In the genomic region with DNA sequence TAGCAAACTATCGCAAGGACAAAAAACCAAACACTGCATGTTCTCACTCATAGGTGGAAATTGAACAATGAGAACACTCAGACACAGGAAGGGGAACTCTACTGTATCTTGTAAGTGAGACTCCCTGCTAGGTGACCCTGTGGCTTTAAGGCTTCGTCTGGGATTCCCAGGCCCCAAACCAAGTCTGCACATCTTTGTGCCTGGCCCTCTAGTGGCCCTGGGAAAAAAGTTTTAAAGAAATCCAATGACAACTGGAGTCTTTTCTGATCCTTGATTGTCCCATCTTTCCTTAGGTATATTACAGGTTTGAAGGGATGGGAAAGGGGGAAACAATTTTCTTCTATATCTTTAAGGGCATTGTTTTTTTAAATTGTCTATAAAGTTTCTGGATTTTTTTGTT, we compare ENCODE assay signal across 8 cellular contexts.
DNase-seq lines count a peak whose midpoint lies in the region; ATAC-seq and TF ChIP-seq lines count a peak whose summit lies in the region.

No MANE protein-coding gene starts in this region.

- H3K4me1 Mint-ChIP-seq in stimulated activated effector memory CD8-positive, alpha-beta T cell treated with anti-CD3 and anti-CD28 coated beads, Interleukin-12 subunit alpha, Interleukin-12 subunit beta, amount 100 ng/mL, for 72 hours: peaks cover 23% of the 10 kb centered on the region

- H3K9me3 Mint-ChIP-seq in stimulated activated effector memory CD8-positive, alpha-beta T cell treated with anti-CD3 and anti-CD28 coated beads, Interleukin-12 subunit alpha, Interleukin-12 subunit beta, amount 100 ng/mL, for 72 hours: no peaks in the 10 kb centered on the region

- peaks cover 5% of the 10 kb centered on the region for H3K36me3 Mint-ChIP-seq in stimulated activated effector memory CD8-positive, alpha-beta T cell treated with anti-CD3 and anti-CD28 coated beads, Interleukin-12 subunit alpha, Interleukin-12 subunit beta, amount 100 ng/mL, for 72 hours

- ATAC-seq in GM18907 (IDR thresholded peaks at IDR 0.05; ENCODE audit: unreplicated experiment) (peak; percentile 63), SK-N-SH treated with all-trans-retinoic acid at 6 μM for 48 hours (peak; percentile 81), HG03460 (IDR thresholded peaks at IDR 0.05; ENCODE audit: unreplicated experiment) (no peak)
- no peak for ATAC-seq in stimulated activated effector memory CD8-positive, alpha-beta T cell treated with anti-CD3 and anti-CD28 coated beads, Interleukin-12 subunit alpha, Interleukin-12 subunit beta, amount 100 ng/mL, for 72 hours

- H3K4me3 Mint-ChIP-seq in stimulated activated effector memory CD8-positive, alpha-beta T cell treated with anti-CD3 and anti-CD28 coated beads, Interleukin-12 subunit alpha, Interleukin-12 subunit beta, amount 100 ng/mL, for 72 hours: no peak overlapping the region

- DNase-seq in AG08396 (ENCODE audit: low spot score) (peak; percentile 23), iPS-NIHi7 (ENCODE audit: extremely low spot score) (peak; percentile 68), activated gamma-delta T cell treated with Interleukin-2 at 50 U/mL for 16 hours (no peak), NOMO-1 treated with dmso at 0.1 percent for 144 hours (lab: John Stamatoyannopoulos, UW; ENCODE audit: unreplicated experiment) (no peak)
- DNase-seq in stimulated activated effector memory CD8-positive, alpha-beta T cell treated with anti-CD3 and anti-CD28 coated beads, Interleukin-12 subunit alpha, Interleukin-12 subunit beta, amount 100 ng/mL, for 72 hours (ENCODE audit: low spot score in 2 of 2): no peak

- no peak overlapping the region for H3K27ac Mint-ChIP-seq in stimulated activated effector memory CD8-positive, alpha-beta T cell treated with anti-CD3 and anti-CD28 coated beads, Interleukin-12 subunit alpha, Interleukin-12 subunit beta, amount 100 ng/mL, for 72 hours

TF ChIP-seq in SK-N-SH treated with all-trans-retinoic acid at 6 μM for 48 hours, 23 proteins besides CTCF, POLR2A, EP300 and RAD21:
- TF ChIP-seq SNAI2 (CRISPR knock-in tag; IDR thresholded peaks at IDR 0.05): no peak
- TF ChIP-seq POU6F1 (CRISPR knock-in tag; IDR thresholded peaks at IDR 0.05; ENCODE audit: borderline replicate concordance, low read depth): no peak
- no peak for TF ChIP-seq PATZ1 (CRISPR knock-in tag; IDR thresholded peaks at IDR 0.05; ENCODE audit: borderline replicate concordance)
- no peak for TF ChIP-seq CSDC2 (CRISPR knock-in tag; IDR thresholded peaks at IDR 0.05)
- no peak for TF ChIP-seq ISL1 (CRISPR knock-in tag; IDR thresholded peaks at IDR 0.05)
- TF ChIP-seq, protein P1, sequence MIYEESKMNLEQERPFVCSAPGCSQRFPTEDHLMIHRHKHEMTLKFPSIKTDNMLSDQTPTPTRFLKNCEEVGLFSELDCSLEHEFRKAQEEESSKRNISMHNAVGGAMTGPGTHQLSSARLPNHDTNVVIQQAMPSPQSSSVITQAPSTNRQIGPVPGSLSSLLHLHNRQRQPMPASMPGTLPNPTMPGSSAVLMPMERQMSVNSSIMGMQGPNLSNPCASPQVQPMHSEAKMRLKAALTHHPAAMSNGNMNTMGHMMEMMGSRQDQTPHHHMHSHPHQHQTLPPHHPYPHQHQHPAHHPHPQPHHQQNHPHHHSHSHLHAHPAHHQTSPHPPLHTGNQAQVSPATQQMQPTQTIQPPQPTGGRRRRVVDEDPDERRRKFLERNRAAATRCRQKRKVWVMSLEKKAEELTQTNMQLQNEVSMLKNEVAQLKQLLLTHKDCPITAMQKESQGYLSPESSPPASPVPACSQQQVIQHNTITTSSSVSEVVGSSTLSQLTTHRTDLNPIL (CRISPR knock-in tag; IDR thresholded peaks at IDR 0.05; ENCODE audit: low read depth): no peak
- TF ChIP-seq ZFP30 (CRISPR knock-in tag; IDR thresholded peaks at IDR 0.05): no peak
- no peak for TF ChIP-seq ZC3H10 (CRISPR knock-in tag; IDR thresholded peaks at IDR 0.05)
- TF ChIP-seq CSRNP3 (CRISPR knock-in tag; IDR thresholded peaks at IDR 0.05): no peak
- TF ChIP-seq PPARA (CRISPR knock-in tag; IDR thresholded peaks at IDR 0.05; ENCODE audit: borderline replicate concordance): no peak
- TF ChIP-seq ZFP3 (CRISPR knock-in tag; IDR thresholded peaks at IDR 0.05): no peak
TF ChIP-seq in SK-N-SH treated with all-trans-retinoic acid at 6 μM for 48 hours: peak in this region for 0.

Comparison
In these comparisons a context has a peak if more than half of its experiments do, and no peak if none do; other contexts are left out.
1. DNase-seq: peak in AG08396 (single experiment) and iPS-NIHi7 (single experiment); none in stimulated activated effector memory CD8-positive, alpha-beta T cell treated with anti-CD3 and anti-CD28 coated beads, Interleukin-12 subunit alpha, Interleukin-12 subunit beta, amount 100 ng/mL, for 72 hours (0 of 2), activated gamma-delta T cell treated with Interleukin-2 at 50 U/mL for 16 hours (single experiment) and NOMO-1 treated with dmso at 0.1 percent for 144 hours (single experiment).
2. ATAC-seq: peak in GM18907 (single experiment) and SK-N-SH treated with all-trans-retinoic acid at 6 μM for 48 hours (single experiment); none in stimulated activated effector memory CD8-positive, alpha-beta T cell treated with anti-CD3 and anti-CD28 coated beads, Interleukin-12 subunit alpha, Interleukin-12 subunit beta, amount 100 ng/mL, for 72 hours (single experiment) and HG03460 (single experiment).